ENCODE assay signal across 16 cellular contexts in the genomic region with DNA sequence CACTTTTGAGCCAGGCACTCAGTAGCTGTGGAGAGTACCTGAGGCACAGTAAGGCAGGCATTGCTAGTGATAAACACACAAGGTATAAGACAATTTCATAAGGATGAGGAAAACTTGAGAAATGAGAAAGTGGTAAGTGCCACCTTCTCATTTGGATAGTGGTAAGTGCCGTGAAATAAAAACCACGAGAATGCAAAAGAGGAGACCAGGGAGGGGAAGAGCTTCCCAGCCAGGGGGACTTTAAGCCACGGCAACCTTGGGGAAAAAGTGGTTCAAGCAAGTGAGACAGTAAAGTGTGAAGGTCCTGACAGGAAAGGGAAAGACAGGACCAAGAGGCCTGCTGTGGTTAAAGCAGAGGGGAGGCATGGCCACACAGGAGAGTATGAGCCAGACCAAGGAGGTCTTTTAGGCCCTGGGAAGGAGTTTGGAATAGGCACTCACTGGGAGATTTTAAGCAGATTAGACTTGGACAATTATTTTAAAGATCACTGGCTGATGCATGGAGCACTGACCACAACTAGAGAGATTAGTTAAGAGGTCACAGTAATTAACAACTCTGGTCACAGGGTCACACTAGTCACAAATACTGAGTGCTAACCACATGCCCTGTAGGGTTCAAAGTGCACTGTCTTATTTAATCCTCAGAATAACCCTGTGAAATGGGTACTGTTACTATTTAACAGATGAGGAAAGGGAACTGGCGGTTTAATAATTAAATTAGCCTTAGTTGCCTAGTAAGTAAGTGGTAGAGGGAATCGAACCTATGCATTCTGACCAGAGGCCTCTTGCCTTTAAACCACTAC. TPM values are rescaled to one million over a fixed set of nuclear protein-coding genes. Genes with fewer than 3 reads are reported as not detected.
DNase-seq lines count a peak whose midpoint lies in the region; ATAC-seq, FAIRE-seq and TF ChIP-seq lines count a peak whose summit lies in the region.
"Had no signal": no experiment of that assay in that cellular context is flagged by ENCODE, and none has a peak within 500 bp of the region (broad histone marks: within the 10 kb centered on the region; RNA-seq: fewer than 3 reads in every experiment).

No MANE protein-coding gene starts in this region.

- peak overlapping the region; percentile 70 for H3K27ac Mint-ChIP-seq in activated naive CD8-positive, alpha-beta T cell treated with anti-CD3 and anti-CD28 coated beads, Interleukin-2, amount 10 ng/mL, durations not matched to agents 7 days and 5 days
- H3K27ac Mint-ChIP-seq in naive B cell = peak overlapping the region in 4 of 6 donors; percentile 35 to 73 (median 39)
- H3K27ac Mint-ChIP-seq: endodermal cell had no signal

- peaks cover 5% of the 10 kb centered on the region for H3K4me1 Mint-ChIP-seq in activated naive CD8-positive, alpha-beta T cell treated with anti-CD3 and anti-CD28 coated beads, Interleukin-2, amount 10 ng/mL, durations not matched to agents 7 days and 5 days
- H3K4me1 Mint-ChIP-seq in naive B cell = no peaks in the 10 kb centered on the region

- H3K9me3 Mint-ChIP-seq in activated naive CD8-positive, alpha-beta T cell treated with anti-CD3 and anti-CD28 coated beads, Interleukin-2, amount 10 ng/mL, durations not matched to agents 7 days and 5 days = no peaks in the 10 kb centered on the region
- no peaks in the 10 kb centered on the region for H3K9me3 Mint-ChIP-seq in naive B cell

- TF ChIP-seq CTCF in C4-2B (conservative IDR thresholded peaks at IDR 0.05) = no peak

- peak overlapping the region; percentile 34; the same call in 1 of the 2 replicates for H3K27ac ChIP-seq in C4-2B
- H3K27ac ChIP-seq: left lung had no signal

- H3K36me3 Mint-ChIP-seq in activated naive CD8-positive, alpha-beta T cell treated with anti-CD3 and anti-CD28 coated beads, Interleukin-2, amount 10 ng/mL, durations not matched to agents 7 days and 5 days = peaks cover 37% of the 10 kb centered on the region
- H3K36me3 Mint-ChIP-seq in naive B cell = peaks cover 32 to 58% of the 10 kb centered on the region in 2 donors

- ATAC-seq in activated naive CD8-positive, alpha-beta T cell treated with anti-CD3 and anti-CD28 coated beads, Interleukin-2, amount 10 ng/mL, durations not matched to agents 7 days and 5 days (ENCODE audit: low read depth) = no peak
- ATAC-seq in naive B cell (ENCODE audit: low read depth in 2 of 2) (no peak), HG02759 (IDR thresholded peaks at IDR 0.05; ENCODE audit: unreplicated experiment) (no peak), HG03045 (IDR thresholded peaks at IDR 0.05; ENCODE audit: unreplicated experiment) (no peak)
- ATAC-seq: left lung, SK-N-SH treated with all-trans-retinoic acid at 6 μM for 48 hours had no signal

- no peaks in the 10 kb centered on the region for H3K27me3 Mint-ChIP-seq in activated naive CD8-positive, alpha-beta T cell treated with anti-CD3 and anti-CD28 coated beads, Interleukin-2, amount 10 ng/mL, durations not matched to agents 7 days and 5 days
- H3K27me3 Mint-ChIP-seq in naive B cell = no peaks in the 10 kb centered on the region

- FAIRE-seq in GM12892 (lab: Jason Lieb, UNC) = peak; percentile 17

- POLR2A ChIA-PET in activated naive CD8-positive, alpha-beta T cell treated with anti-CD3 and anti-CD28 coated beads, Interleukin-2, amount 10 ng/mL, durations not matched to agents 7 days and 5 days (lab: Charles Lee) = no interaction called here

- no peak for DNase-seq in GM12892 (ENCODE audit: insufficient read length)
- DNase-seq in activated naive CD8-positive, alpha-beta T cell treated with anti-CD3 and anti-CD28 coated beads, Interleukin-2, amount 10 ng/mL, durations not matched to agents 7 days and 5 days = no peak
- DNase-seq in naive B cell = no peak
- DNase-seq in NK-92 (lab: John Stamatoyannopoulos, UW; ENCODE audit: unreplicated experiment) = no peak
- DNase-seq in activated CD4-positive, CD25-positive, alpha-beta regulatory T cell treated with anti-CD3 and anti-CD28 coated beads, Interleukin-2, amount 50 U/mL, for 72 hours = no peak
- DNase-seq: cerebellar nuclear complex, DMS53, endodermal cell, left lung, NCI-H2029 treated with DMSO at 0.1 percent for 48 hours, NCI-H526, OCI-M1 had no signal

- no peak overlapping the region for H3K4me3 Mint-ChIP-seq in activated naive CD8-positive, alpha-beta T cell treated with anti-CD3 and anti-CD28 coated beads, Interleukin-2, amount 10 ng/mL, durations not matched to agents 7 days and 5 days
- H3K4me3 Mint-ChIP-seq in naive B cell = peak overlapping the region in 1 of 8 donors; percentile 15
- H3K4me3 Mint-ChIP-seq: endodermal cell had no signal

- TF ChIP-seq POLR2A in GM12892 (IDR thresholded peaks at IDR 0.05; ENCODE audit: low read depth, low read length) = no peak

RNA-seq across cellular contexts. Expression of a gene that starts 50.1 kb away (rescaled TPM):
- 40.6 TPM for polyA plus RNA-seq in GM12892 (2012; ENCODE audit: missing spikeins)
- total RNA-seq in activated naive CD8-positive, alpha-beta T cell treated with anti-CD3 and anti-CD28 coated beads, Interleukin-2, amount 10 ng/mL, durations not matched to agents 7 days and 5 days = 10 to 100 TPM; 52.1 to 54.8 TPM
- polyA plus RNA-seq in naive B cell (ENCODE audit: low read depth in 6 of 6) = 10 to 100 TPM; 10.6 to 23.6 (median 18.1) TPM

RNA-seq across cellular contexts. Expression of a gene that starts 59.4 kb away (rescaled TPM):
- polyA plus RNA-seq in GM12892 (2012; ENCODE audit: missing spikeins) = 43.2 TPM
- 10 to 100 TPM; 53.0 to 57.0 TPM for total RNA-seq in activated naive CD8-positive, alpha-beta T cell treated with anti-CD3 and anti-CD28 coated beads, Interleukin-2, amount 10 ng/mL, durations not matched to agents 7 days and 5 days
- polyA plus RNA-seq in naive B cell (ENCODE audit: low read depth in 6 of 6) = 10 to 100 TPM; 11.4 to 32.9 (median 25.6) TPM
